ENCODE assay signal across 1 cellular context in the genomic region with DNA sequence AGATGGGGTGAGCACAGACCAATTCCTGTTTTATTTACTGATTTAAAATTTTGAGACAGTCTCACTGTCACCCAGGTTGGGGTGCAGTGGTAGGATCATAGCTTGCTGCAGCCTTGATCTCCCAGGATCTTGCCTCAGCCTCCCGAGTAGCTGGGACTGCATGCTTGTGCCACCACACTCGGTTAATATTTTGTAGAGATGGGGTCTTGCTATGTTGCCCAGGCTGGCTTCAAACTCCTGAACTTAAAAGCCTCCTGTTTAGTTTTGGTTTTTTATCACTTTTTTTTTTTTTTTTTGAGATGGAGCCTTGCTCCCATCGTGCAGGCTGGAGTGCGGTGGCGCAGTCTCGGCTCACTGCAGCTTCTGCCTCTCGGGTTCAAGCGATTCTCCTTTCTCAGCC.
A peak's percentile ranks its signal among the peaks of the same experiment; 100 is the strongest.
TF ChIP-seq lines count a peak whose summit lies in the region.

No MANE protein-coding gene starts in this region.

TF ChIP-seq in HepG2, 621 proteins besides CTCF, POLR2A, EP300 and RAD21:
- TF ChIP-seq ZNF121 (CRISPR knock-in tag; IDR thresholded peaks at IDR 0.05): peak; percentile 82
- no peak for TF ChIP-seq ARNT2 (CRISPR knock-in tag; IDR thresholded peaks at IDR 0.05; ENCODE audit: low read depth)
- TF ChIP-seq FOSL2 (CRISPR knock-in tag; IDR thresholded peaks at IDR 0.05): no peak
- no peak for TF ChIP-seq IRX3 (CRISPR knock-in tag; IDR thresholded peaks at IDR 0.05; ENCODE audit: borderline replicate concordance, low read depth)
- TF ChIP-seq MATR3 (CRISPR knock-in tag; IDR thresholded peaks at IDR 0.05): no peak
